Comparison of ENCODE assay signal across 1 cellular context in the genomic region with DNA sequence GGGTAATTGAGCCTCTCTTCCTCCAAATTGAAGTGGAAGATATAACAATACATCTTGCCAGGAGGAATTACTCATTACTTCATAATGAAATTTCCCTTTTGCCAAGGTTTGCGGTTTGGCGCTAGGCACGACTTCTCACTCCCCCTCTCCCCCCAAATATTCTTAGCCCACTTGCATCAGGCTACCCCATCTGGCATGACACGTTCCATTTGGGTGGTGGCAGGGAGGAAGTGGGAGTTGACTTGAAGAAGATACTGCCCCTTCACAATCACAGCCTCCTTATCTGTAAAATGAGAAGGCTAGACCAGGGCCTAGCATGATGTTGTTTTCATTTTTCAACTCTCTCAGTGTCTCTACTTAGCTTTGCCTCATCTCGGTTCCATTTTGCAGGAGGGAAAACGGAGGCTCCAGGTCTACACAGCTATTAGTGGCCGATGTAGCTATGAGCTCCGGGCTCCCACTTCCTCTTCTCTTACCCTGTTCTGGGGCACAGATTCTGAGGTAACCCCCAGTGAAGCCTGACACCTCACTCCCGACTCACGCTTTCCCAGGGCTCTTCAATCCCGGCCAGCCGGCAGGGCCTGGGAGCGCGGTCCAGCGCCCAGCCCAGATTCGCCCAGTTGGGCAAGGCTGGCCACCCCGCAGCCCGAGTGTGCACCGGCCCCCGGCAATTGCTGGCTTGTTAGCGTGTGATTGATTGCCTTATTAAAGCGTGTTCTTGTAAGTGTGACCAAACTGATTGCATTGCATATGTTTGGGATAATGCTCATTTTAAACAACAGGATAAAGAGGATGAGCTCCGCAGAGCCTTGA.
TF ChIP-seq lines count a peak whose summit lies in the region.

No MANE protein-coding gene starts in this region.

TF ChIP-seq in SK-N-SH treated with all-trans-retinoic acid at 6 μM for 48 hours, 23 proteins besides CTCF, POLR2A, EP300 and RAD21 (continued from another document):
- TF ChIP-seq, protein P1, sequence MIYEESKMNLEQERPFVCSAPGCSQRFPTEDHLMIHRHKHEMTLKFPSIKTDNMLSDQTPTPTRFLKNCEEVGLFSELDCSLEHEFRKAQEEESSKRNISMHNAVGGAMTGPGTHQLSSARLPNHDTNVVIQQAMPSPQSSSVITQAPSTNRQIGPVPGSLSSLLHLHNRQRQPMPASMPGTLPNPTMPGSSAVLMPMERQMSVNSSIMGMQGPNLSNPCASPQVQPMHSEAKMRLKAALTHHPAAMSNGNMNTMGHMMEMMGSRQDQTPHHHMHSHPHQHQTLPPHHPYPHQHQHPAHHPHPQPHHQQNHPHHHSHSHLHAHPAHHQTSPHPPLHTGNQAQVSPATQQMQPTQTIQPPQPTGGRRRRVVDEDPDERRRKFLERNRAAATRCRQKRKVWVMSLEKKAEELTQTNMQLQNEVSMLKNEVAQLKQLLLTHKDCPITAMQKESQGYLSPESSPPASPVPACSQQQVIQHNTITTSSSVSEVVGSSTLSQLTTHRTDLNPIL (CRISPR knock-in tag; IDR thresholded peaks at IDR 0.05; ENCODE audit: low read depth): no peak
- TF ChIP-seq, protein P2, sequence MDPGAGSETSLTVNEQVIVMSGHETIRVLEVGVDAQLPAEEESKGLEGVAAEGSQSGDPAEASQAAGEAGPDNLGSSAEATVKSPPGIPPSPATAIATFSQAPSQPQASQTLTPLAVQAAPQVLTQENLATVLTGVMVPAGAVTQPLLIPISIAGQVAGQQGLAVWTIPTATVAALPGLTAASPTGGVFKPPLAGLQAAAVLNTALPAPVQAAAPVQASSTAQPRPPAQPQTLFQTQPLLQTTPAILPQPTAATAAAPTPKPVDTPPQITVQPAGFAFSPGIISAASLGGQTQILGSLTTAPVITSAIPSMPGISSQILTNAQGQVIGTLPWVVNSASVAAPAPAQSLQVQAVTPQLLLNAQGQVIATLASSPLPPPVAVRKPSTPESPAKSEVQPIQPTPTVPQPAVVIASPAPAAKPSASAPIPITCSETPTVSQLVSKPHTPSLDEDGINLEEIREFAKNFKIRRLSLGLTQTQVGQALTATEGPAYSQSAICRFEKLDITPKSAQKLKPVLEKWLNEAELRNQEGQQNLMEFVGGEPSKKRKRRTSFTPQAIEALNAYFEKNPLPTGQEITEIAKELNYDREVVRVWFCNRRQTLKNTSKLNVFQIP (CRISPR knock-in tag; IDR thresholded peaks at IDR 0.05; ENCODE audit: borderline replicate concordance, low read depth): no peak
- TF ChIP-seq ZC3H10 (CRISPR knock-in tag; IDR thresholded peaks at IDR 0.05) (no peak), ESRRG (CRISPR knock-in tag; IDR thresholded peaks at IDR 0.05) (no peak), TOX (CRISPR knock-in tag; IDR thresholded peaks at IDR 0.05; ENCODE audit: borderline replicate concordance) (no peak)
